Comparison of ENCODE assay signal across 16 cellular contexts in genomic region chr18:46161721-46162421, GRCh38. TPM values are rescaled to one million over a fixed set of nuclear protein-coding genes. Genes with fewer than 3 reads are reported as not detected.
DNase-seq lines count a peak whose midpoint lies in the region; ATAC-seq, FAIRE-seq and TF ChIP-seq lines count a peak whose summit lies in the region.
"Had no signal": no experiment of that assay in that cellular context is flagged by ENCODE, and none has a peak within 500 bp of the region (broad histone marks: within the 10 kb centered on the region; RNA-seq: fewer than 3 reads in every experiment).

No MANE protein-coding gene starts in this region.

- TF ChIP-seq POLR2A in GM12891 (IDR thresholded peaks at IDR 0.05; ENCODE audit: low read depth, low read length) (no peak), sigmoid colon (IDR thresholded peaks at IDR 0.05) (no peak), Peyer's patch (IDR thresholded peaks at IDR 0.05) (no peak)

- intact Hi-C loops in sigmoid colon (cut with DNase I), result no loop called here

- TF ChIP-seq EP300 in sigmoid colon (IDR thresholded peaks at IDR 0.05), result no peak

- peak; percentile 35 for FAIRE-seq in GM12891 (lab: Jason Lieb, UNC)
- FAIRE-seq: A204.1, GM12892, GM19239, H1 had no signal

- 87 to 89% methylated on average over 6 of the region's 6 CpGs for WGBS in sigmoid colon, 2 donors

- H3K4me1 ChIP-seq in sigmoid colon (no peaks in the 10 kb centered on the region), Peyer's patch (no peaks in the 10 kb centered on the region)

- no peak for TF ChIP-seq CTCF in sigmoid colon (IDR thresholded peaks at IDR 0.05)
- no peak for TF ChIP-seq CTCF in Peyer's patch (IDR thresholded peaks at IDR 0.05)

- H3K27me3 ChIP-seq in sigmoid colon, result no peaks in the 10 kb centered on the region
- H3K27me3 ChIP-seq in Peyer's patch, result no peaks in the 10 kb centered on the region

- peak; percentile 9 for DNase-seq in activated effector memory CD4-positive, alpha-beta T cell treated with anti-CD3 and anti-CD28 coated beads, Interleukin-2, amount 50 U/mL, for 16 hours
- DNase-seq in activated effector memory CD4-positive, alpha-beta T cell treated with Interleukin-2 at 50 U/mL for 16 hours, result no peak
- DNase-seq in GM12891 (ENCODE audit: insufficient read length, low spot score) (no peak), RPMI7951 (ENCODE audit: low read depth) (peak; percentile 49), mesenteric fat pad (ENCODE audit: low spot score) (peak; percentile 45), sigmoid colon (no peak), Peyer's patch (no peak)
- DNase-seq: C1 segment of cervical spinal cord; CD4-positive, alpha-beta memory T cell; DMS79 had no signal

- ATAC-seq in HG03378 (IDR thresholded peaks at IDR 0.05; ENCODE audit: unreplicated experiment), result no peak

- H3K4me3 ChIP-seq in sigmoid colon (no peak overlapping the region), Peyer's patch (no peak overlapping the region)
- H3K4me3 ChIP-seq: HAP-1 had no signal

- no peaks in the 10 kb centered on the region for H3K36me3 ChIP-seq in sigmoid colon
- H3K36me3 ChIP-seq in Peyer's patch, result no peaks in the 10 kb centered on the region
- H3K36me3 ChIP-seq: HAP-1 had no signal

- no peak overlapping the region for H3K27ac ChIP-seq in sigmoid colon
- no peak overlapping the region for H3K27ac ChIP-seq in Peyer's patch

- H3K9me3 ChIP-seq in sigmoid colon (no peaks in the 10 kb centered on the region), Peyer's patch (no peaks in the 10 kb centered on the region)
- H3K9me3 ChIP-seq: HAP-1 had no signal

TF ChIP-seq in GM12891, 5 proteins besides CTCF, POLR2A, EP300 and RAD21:
- TF ChIP-seq SPI1 (IDR thresholded peaks at IDR 0.05; ENCODE audit: low read depth, low read length) (no peak), POU2F2 (IDR thresholded peaks at IDR 0.05; ENCODE audit: low read depth, low read length) (no peak), PAX5 (IDR thresholded peaks at IDR 0.05; ENCODE audit: insufficient read depth, low read length, severe bottlenecking) (no peak), POLR2AphosphoS5 (IDR thresholded peaks at IDR 0.05; ENCODE audit: low read depth, low read length) (no peak), TAF1 (IDR thresholded peaks at IDR 0.05; ENCODE audit: low read depth, low read length) (no peak)

RNA-seq across cellular contexts. Expression of gene HAUS1, which starts 57.7 kb away (rescaled TPM):
- polyA plus RNA-seq in GM12891 (2012; ENCODE audit: low read depth, missing spikeins), result 44.6 TPM
- total RNA-seq in RPMI7951 (2014; rRNA removed; shearing (Covaris generic)), result 137 and 150 TPM in 2 replicates
- total RNA-seq in mesenteric fat pad (13.0 TPM), sigmoid colon (10 to 100 TPM; 24.2 to 62.1 (median 43.5) TPM), Peyer's patch (10 to 100 TPM; 24.1 to 54.8 (median 37.3) TPM)
- 10 to 100 TPM; 24.0 to 26.8 (median 26.8) TPM for polyA plus RNA-seq in sigmoid colon

Comparison
In these comparisons a context has a peak if more than half of its experiments do, and no peak if none do; other contexts are left out.
1. DNase-seq: peak in activated effector memory CD4-positive, alpha-beta T cell treated with anti-CD3 and anti-CD28 coated beads, Interleukin-2, amount 50 U/mL, for 16 hours (single experiment), RPMI7951 (single experiment) and mesenteric fat pad (single experiment); none in activated effector memory CD4-positive, alpha-beta T cell treated with Interleukin-2 at 50 U/mL for 16 hours (single experiment), GM12891 (single experiment), sigmoid colon (single experiment) and Peyer's patch (0 of 3).